ENCODE assay signal across 21 cellular contexts in genomic region chr18:65659912-65660311, GRCh38.
A peak's percentile ranks its signal among the peaks of the same experiment; 100 is the strongest.
DNase-seq lines count a peak whose midpoint lies in the region; ATAC-seq, FAIRE-seq and TF ChIP-seq lines count a peak whose summit lies in the region.
"Had no signal": no experiment of that assay in that cellular context is flagged by ENCODE, and none has a peak within 500 bp of the region (broad histone marks: within the 10 kb centered on the region; RNA-seq: fewer than 3 reads in every experiment).

No MANE protein-coding gene starts in this region.

- H3K4me3 ChIP-seq in PC-9, result no peak overlapping the region
- no peak overlapping the region for H3K4me3 ChIP-seq in epithelial cell of esophagus (ENCODE audit: low read length)
- no peak overlapping the region for H3K4me3 ChIP-seq in tibial artery
- H3K4me3 ChIP-seq: BLaER1, HAP-1 had no signal

- H3K9me3 ChIP-seq in PC-9 (ENCODE audit: insufficient read depth, low read depth) (peaks cover 19% of the 10 kb centered on the region), tibial artery (no peaks in the 10 kb centered on the region)
- H3K9me3 ChIP-seq: BLaER1, Caco-2, HAP-1 had no signal

- TF ChIP-seq CTCF in PC-9 (conservative IDR thresholded peaks at IDR 0.05) (no peak), epithelial cell of esophagus (IDR thresholded peaks at IDR 0.05; ENCODE audit: insufficient read depth, low read depth, low read length, missing control alignments) (no peak), tibial artery (IDR thresholded peaks at IDR 0.05) (no peak)

- peak overlapping the region; percentile 91 for H3K27ac ChIP-seq in PC-9
- H3K27ac ChIP-seq in tibial artery, result no peak overlapping the region
- H3K27ac ChIP-seq: BLaER1 had no signal

- no peaks in the 10 kb centered on the region for H4K20me1 ChIP-seq in PC-9 (ENCODE audit: insufficient read depth)
- H4K20me1 ChIP-seq: BLaER1 had no signal

- peak overlapping the region; percentile 61; the same call in 1 of the 2 replicates for H2AFZ ChIP-seq in PC-9

- CTCF ChIA-PET in PC-9 (lab: Charles Lee), result no interaction called here

- intact Hi-C loops in PC-9 (cut with micrococcal nuclease; ENCODE audit: unreplicated experiment) (no loop called here), tibial artery (cut with DNase I; ENCODE audit: low total_unique reads) (no loop called here)

- no TSS peak for BruUV-seq in PC-9 (replicated peaks; lab: Mats Ljungman, UMichigan)

- H3K4me1 ChIP-seq in PC-9 (replicated peaks; ENCODE audit: insufficient read depth), result peaks cover 29% of the 10 kb centered on the region
- H3K4me1 ChIP-seq in tibial artery, result no peaks in the 10 kb centered on the region
- H3K4me1 ChIP-seq: BLaER1, Caco-2 had no signal

- POLR2A ChIA-PET in PC-9 (lab: Charles Lee; ENCODE audit: unreplicated experiment), result no interaction called here

- H3K4me2 ChIP-seq in PC-9, result peak overlapping the region; percentile 43
- H3K4me2 ChIP-seq: BLaER1 had no signal

- FAIRE-seq in urothelium cell line (lab: Jason Lieb, UNC), result no peak

- H3F3A ChIP-seq in PC-9 (ENCODE audit: insufficient read depth, low read depth), result peaks cover 20% of the 10 kb centered on the region

- H3K79me2 ChIP-seq in PC-9 (ENCODE audit: low read depth), result no peaks in the 10 kb centered on the region

- H3K27me3 ChIP-seq in PC-9 (ENCODE audit: insufficient read depth, low read depth) (no peaks in the 10 kb centered on the region), tibial artery (no peaks in the 10 kb centered on the region)
- H3K27me3 ChIP-seq: BLaER1 had no signal

- ATAC-seq in HG03460 (IDR thresholded peaks at IDR 0.05; ENCODE audit: unreplicated experiment) (no peak), GM19328 (IDR thresholded peaks at IDR 0.05; ENCODE audit: unreplicated experiment) (no peak)
- ATAC-seq: T-cell had no signal

- DNase-seq in H4 (ENCODE audit: low spot score) (peak; percentile 10), PC-9 (peak; percentile 42 to 90), epithelial cell of esophagus (ENCODE audit: low read depth) (peak; percentile 68), urothelium cell line (ENCODE audit: low spot score) (peak; percentile 12), tibial artery (no peak)
- DNase-seq: ACHN; Caco-2; CD4-positive, alpha-beta T cell; NCI-H1417; NCI-H1694 treated with DMSO at 0.1 percent for 48 hours; NCI-H2081 treated with DMSO at 0.1 percent for 48 hours; NCI-H446; NCI-H526; OCI-M1; RPMI8226; SIG-M5; T-cell had no signal

- H3K36me3 ChIP-seq in PC-9 (ENCODE audit: low read depth), result peaks cover 4% of the 10 kb centered on the region; the same call in 1 of the 2 replicates
- no peaks in the 10 kb centered on the region for H3K36me3 ChIP-seq in tibial artery
- H3K36me3 ChIP-seq: BLaER1, HAP-1 had no signal

- H3K9me2 ChIP-seq in PC-9 (ENCODE audit: insufficient read depth), result no peaks in the 10 kb centered on the region

Comparison
In these comparisons a context has a peak if more than half of its experiments do, and no peak if none do; other contexts are left out.
1. DNase-seq: peak in H4 (single experiment), PC-9 (2 of 2), epithelial cell of esophagus (single experiment) and urothelium cell line (single experiment); none in tibial artery (0 of 2).